Comparison of ENCODE assay signal across 25 cellular contexts in genomic region chr14:102050026-102050405, GRCh38.
"Had no signal": no experiment of that assay in that cellular context is flagged by ENCODE, and none has a peak within 500 bp of the region (broad histone marks: within the 10 kb centered on the region; RNA-seq: fewer than 3 reads in every experiment).

No MANE protein-coding gene starts in this region.

- H3K4me1 ChIP-seq: breast epithelium, colonic mucosa, right lobe of liver had no signal

- H3K27me3 ChIP-seq: breast epithelium, colonic mucosa, dorsolateral prefrontal cortex, gastrocnemius medialis, heart left ventricle, right lobe of liver, thyroid gland had no signal

- H3K36me3 Mint-ChIP-seq: natural killer cell treated with Interleukin-12 subunit alpha and Interleukin-12 subunit beta and Interleukin-15 and Interleukin-18, amount 100 ng/mL, for 72 hours had no signal

- H3K27ac ChIP-seq: colonic mucosa, heart left ventricle, right lobe of liver, thyroid gland, WERI-Rb-1 had no signal

- H3K4me1 Mint-ChIP-seq: activated naive CD8-positive, alpha-beta T cell treated with anti-CD3 and anti-CD28 coated beads for 36 hours; T-cell had no signal

- H3K4me3 Mint-ChIP-seq: activated naive CD8-positive, alpha-beta T cell treated with anti-CD3 and anti-CD28 coated beads for 36 hours; activated T-cell treated with anti-CD3 and anti-CD28 coated beads, Interleukin-2, amount 50 U/mL, for 4 hours; effector memory CD8-positive, alpha-beta T cell; natural killer cell treated with Interleukin-12 subunit alpha and Interleukin-12 subunit beta and Interleukin-15 and Interleukin-18, amount 100 ng/mL, for 72 hours; stimulated activated naive CD8-positive, alpha-beta T cell treated with anti-CD3 and anti-CD28 coated beads, Interleukin-15, Interleukin-2, amounts not matched to agents 100 ng/mL and 50 ng/mL, for 24 hours; T-cell had no signal

- H3K27ac Mint-ChIP-seq: activated naive CD8-positive, alpha-beta T cell treated with anti-CD3 and anti-CD28 coated beads for 36 hours; activated T-helper 2 cell treated with anti-CD3 and anti-CD28 coated beads, Interferon-gamma antibody, Interleukin-2, Interleukin-4, amounts not matched to agents 10 μg/mL and 5 μg/mL and 100 μg/mL, durations not matched to agents 14 hours and 24 hours and 36 hours; natural killer cell treated with Interleukin-12 subunit alpha and Interleukin-12 subunit beta and Interleukin-15 and Interleukin-18, amount 100 ng/mL, for 72 hours; stimulated activated naive CD8-positive, alpha-beta T cell treated with anti-CD3 and anti-CD28 coated beads, Interleukin-15, Interleukin-2, amounts not matched to agents 100 ng/mL and 50 ng/mL, for 24 hours; T-cell had no signal

- H3K27me3 Mint-ChIP-seq: activated naive CD8-positive, alpha-beta T cell treated with anti-CD3 and anti-CD28 coated beads for 36 hours; effector memory CD8-positive, alpha-beta T cell; natural killer cell treated with Interleukin-12 subunit alpha and Interleukin-12 subunit beta and Interleukin-15 and Interleukin-18, amount 100 ng/mL, for 72 hours; stimulated activated naive CD8-positive, alpha-beta T cell treated with anti-CD3 and anti-CD28 coated beads, Interleukin-15, Interleukin-2, amounts not matched to agents 100 ng/mL and 50 ng/mL, for 24 hours; T-cell had no signal

- H3K4me3 ChIP-seq: breast epithelium, colonic mucosa, dorsolateral prefrontal cortex, gastrocnemius medialis, heart left ventricle, right lobe of liver, thyroid gland had no signal

- FAIRE-seq: endothelial cell of umbilical vein, islet of Langerhans, TTC549 had no signal

- H3K9me3 Mint-ChIP-seq: activated naive CD8-positive, alpha-beta T cell treated with anti-CD3 and anti-CD28 coated beads for 36 hours; activated T-cell treated with anti-CD3 and anti-CD28 coated beads, Interleukin-2, amount 50 U/mL, for 4 hours; activated T-helper 2 cell treated with anti-CD3 and anti-CD28 coated beads, Interferon-gamma antibody, Interleukin-2, Interleukin-4, amounts not matched to agents 10 μg/mL and 5 μg/mL and 100 μg/mL, durations not matched to agents 14 hours and 24 hours and 36 hours; effector memory CD8-positive, alpha-beta T cell; natural killer cell treated with Interleukin-12 subunit alpha and Interleukin-12 subunit beta and Interleukin-15 and Interleukin-18, amount 100 ng/mL, for 72 hours; stimulated activated naive CD8-positive, alpha-beta T cell treated with anti-CD3 and anti-CD28 coated beads, Interleukin-15, Interleukin-2, amounts not matched to agents 100 ng/mL and 50 ng/mL, for 24 hours; T-cell had no signal

- DNase-seq: activated CD4-positive, alpha-beta T cell treated with anti-CD3 and anti-CD28 coated beads for 1 hour; activated CD4-positive, alpha-beta T cell treated with anti-CD3 and anti-CD28 coated beads, Interleukin-2, amount 50 U/mL, for 1 hour; activated naive CD4-positive, alpha-beta T cell treated with Interleukin-2 at 50 U/mL for 16 hours; activated naive CD8-positive, alpha-beta T cell treated with anti-CD3 and anti-CD28 coated beads for 36 hours; activated T-cell treated with anti-CD3 and anti-CD28 coated beads, Interleukin-2, amount 50 U/mL, for 4 hours; colonic mucosa; effector memory CD8-positive, alpha-beta T cell; heart left ventricle; left cardiac atrium; midbrain; right lobe of liver; stimulated activated CD4-positive, alpha-beta T cell treated with anti-CD3 and anti-CD28 coated beads, Interleukin-4, amount 100 ng/mL, for 24 hours; substantia nigra; T-cell; thyroid gland; WERI-Rb-1 had no signal

- H3K9me3 ChIP-seq: breast epithelium, colonic mucosa, gastrocnemius medialis, heart left ventricle, right lobe of liver, thyroid gland had no signal
